Comparison of ENCODE assay signal across 20 cellular contexts in the genomic region with DNA sequence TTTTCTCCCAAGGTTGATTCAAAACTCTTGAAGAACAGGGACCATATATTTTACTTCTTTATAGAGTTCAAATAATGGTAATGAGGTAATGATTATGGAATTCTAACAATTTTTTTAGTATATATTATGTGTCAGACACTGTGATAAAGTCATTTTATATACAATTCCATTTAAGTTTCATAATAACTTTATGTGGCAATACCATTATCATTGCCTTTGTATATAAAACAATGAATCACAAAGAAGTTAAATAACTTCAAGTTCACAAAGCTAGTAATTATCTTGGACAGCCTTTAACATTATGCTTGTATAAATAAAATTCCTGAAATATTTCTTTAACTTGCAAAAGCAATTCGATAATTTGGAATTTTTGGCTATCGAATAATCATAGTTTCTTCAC. TPM values are rescaled to one million over a fixed set of nuclear protein-coding genes. Genes with fewer than 3 reads are reported as not detected.
DNase-seq lines count a peak whose midpoint lies in the region; ATAC-seq and TF ChIP-seq lines count a peak whose summit lies in the region.
"Had no signal": no experiment of that assay in that cellular context is flagged by ENCODE, and none has a peak within 500 bp of the region (broad histone marks: within the 10 kb centered on the region; RNA-seq: fewer than 3 reads in every experiment).

No MANE protein-coding gene starts in this region.

- no peaks in the 10 kb centered on the region for H3K9me2 ChIP-seq in PC-3 (replicated peaks; ENCODE audit: low read length)

- H3K27ac Mint-ChIP-seq in MCF 10A (ENCODE audit: low read depth, unreplicated experiment) (no peak overlapping the region), neural progenitor cell (no peak overlapping the region)
- H3K27ac Mint-ChIP-seq in activated CD4-positive, alpha-beta T cell treated with anti-CD3 and anti-CD28 coated beads, Interleukin-2, amount 10 ng/mL, durations not matched to agents 24 days and 14 days, result no peak overlapping the region
- H3K27ac Mint-ChIP-seq: CD14-positive monocyte; CD8-positive, alpha-beta T cell had no signal

- H3K9me3 Mint-ChIP-seq in MCF 10A (ENCODE audit: unreplicated experiment), result peaks cover 11% of the 10 kb centered on the region
- H3K9me3 Mint-ChIP-seq in neural progenitor cell, result no peaks in the 10 kb centered on the region
- no peaks in the 10 kb centered on the region for H3K9me3 Mint-ChIP-seq in activated CD4-positive, alpha-beta T cell treated with anti-CD3 and anti-CD28 coated beads, Interleukin-2, amount 10 ng/mL, durations not matched to agents 24 days and 14 days

- H3F3A ChIP-seq in PC-3 (ENCODE audit: low read length, unreplicated experiment) (no peaks in the 10 kb centered on the region), neural progenitor cell (ENCODE audit: low read depth) (no peaks in the 10 kb centered on the region)

- no peak for TF ChIP-seq POLR2A in breast epithelium (IDR thresholded peaks at IDR 0.05)

- H3K4me1 ChIP-seq in breast epithelium, result no peaks in the 10 kb centered on the region
- peaks cover 14% of the 10 kb centered on the region for H3K4me1 ChIP-seq in PC-3 (ENCODE audit: insufficient read depth, low read length)
- H3K4me1 ChIP-seq in fibroblast of lung (ENCODE audit: control insufficient read depth, extremely low read depth, insufficient read depth, low read length), result no peaks in the 10 kb centered on the region
- no peaks in the 10 kb centered on the region for H3K4me1 ChIP-seq in neural progenitor cell

- H3K36me3 Mint-ChIP-seq in MCF 10A (ENCODE audit: insufficient read depth, unreplicated experiment) (no peaks in the 10 kb centered on the region), neural progenitor cell (no peaks in the 10 kb centered on the region)
- no peaks in the 10 kb centered on the region for H3K36me3 Mint-ChIP-seq in activated CD4-positive, alpha-beta T cell treated with anti-CD3 and anti-CD28 coated beads, Interleukin-2, amount 10 ng/mL, durations not matched to agents 24 days and 14 days (ENCODE audit: low read depth)
- H3K36me3 Mint-ChIP-seq: CD14-positive monocyte; CD8-positive, alpha-beta T cell had no signal

- BruUV-seq in MCF 10A (replicated peaks; lab: Mats Ljungman, UMichigan), result no TSS peak
- BruUV-seq in PC-3 (replicated peaks; lab: Mats Ljungman, UMichigan), result no TSS peak

- H3K9me3 ChIP-seq in breast epithelium (no peaks in the 10 kb centered on the region), PC-3 (ENCODE audit: low read length) (no peaks in the 10 kb centered on the region), fibroblast of lung (ENCODE audit: control insufficient read depth, insufficient read depth, low read depth, low read length) (no peaks in the 10 kb centered on the region), neural progenitor cell (ENCODE audit: low read depth) (no peaks in the 10 kb centered on the region)
- H3K9me3 ChIP-seq: HAP-1 had no signal

- H3K4me3 ChIP-seq in breast epithelium (no peak overlapping the region), PC-3 (ENCODE audit: low read length) (no peak overlapping the region), fibroblast of lung (replicated peaks in 1 of 4; ENCODE audit: control extremely low read depth in 1 of 4, insufficient read depth in 1 of 4, low read depth in 3 of 4, low read length in 4 of 4) (no peak overlapping the region), neural progenitor cell (no peak overlapping the region)
- H3K4me3 ChIP-seq: GM12878, HAP-1 had no signal

- H4K20me1 ChIP-seq in PC-3 (ENCODE audit: low read length) (no peaks in the 10 kb centered on the region), fibroblast of lung (ENCODE audit: control insufficient read depth, extremely low read depth, insufficient read depth, low read length) (no peaks in the 10 kb centered on the region), neural progenitor cell (ENCODE audit: low read depth) (no peaks in the 10 kb centered on the region)

- TF ChIP-seq CTCF in MCF 10A (IDR thresholded peaks at IDR 0.05; ENCODE audit: unreplicated experiment) (no peak), breast epithelium (IDR thresholded peaks at IDR 0.05) (no peak), PC-3 (conservative IDR thresholded peaks at IDR 0.05; ENCODE audit: low read depth, low read length) (no peak), fibroblast of lung (conservative IDR thresholded peaks at IDR 0.05 in 1 of 2, IDR thresholded peaks at IDR 0.05 in 1 of 2; ENCODE audit: low read depth in 1 of 2, low read length in 2 of 2) (no peak), neural progenitor cell (IDR thresholded peaks at IDR 0.05) (no peak)

- intact Hi-C loops in MCF 10A (cut with micrococcal nuclease) (no loop called here), breast epithelium (cut with DNase I; ENCODE audit: low total_unique reads) (no loop called here), PC-3 (cut with micrococcal nuclease) (loop anchor here (10.0 kb wide), 2 partner anchors 519 to 1009 kb away; no protein-coding TSS in a partner anchor)
- intact Hi-C loops in activated CD4-positive, alpha-beta T cell treated with anti-CD3 and anti-CD28 coated beads, Interleukin-2, amount 10 ng/mL, durations not matched to agents 24 days and 14 days (cut with micrococcal nuclease), result no loop called here

- ATAC-seq in PC-3 (peak; percentile 79), GM19395 (IDR thresholded peaks at IDR 0.05; ENCODE audit: unreplicated experiment) (no peak)
- ATAC-seq: CD8-positive, alpha-beta T cell; GM12878 had no signal

- H2AFZ ChIP-seq in PC-3 (ENCODE audit: low read length), result no peak overlapping the region
- no peak overlapping the region for H2AFZ ChIP-seq in fibroblast of lung (ENCODE audit: low read length)
- no peak overlapping the region for H2AFZ ChIP-seq in neural progenitor cell (replicated peaks)

- H3K36me3 ChIP-seq in breast epithelium (no peaks in the 10 kb centered on the region), PC-3 (ENCODE audit: low read depth, low read length) (no peaks in the 10 kb centered on the region), fibroblast of lung (ENCODE audit: control insufficient read depth, insufficient read depth, low read length) (no peaks in the 10 kb centered on the region), neural progenitor cell (no peaks in the 10 kb centered on the region)
- H3K36me3 ChIP-seq: HAP-1 had no signal

- POLR2A ChIA-PET in MCF 10A (lab: Yijun Ruan, JAX), result no interaction called here
- POLR2A ChIA-PET in PC-3 (lab: Charles Lee; ENCODE audit: unreplicated experiment), result interaction anchor here (0.6 kb wide), 1 partner anchor 519 kb away, joined by 3 read pairs; no protein-coding TSS in a partner anchor

- no peak overlapping the region for H3K27ac ChIP-seq in breast epithelium
- H3K27ac ChIP-seq in PC-3 (ENCODE audit: low read length), result no peak overlapping the region
- no peak overlapping the region for H3K27ac ChIP-seq in fibroblast of lung (ENCODE audit: insufficient read depth, low read length)
- H3K27ac ChIP-seq in neural progenitor cell, result no peak overlapping the region
- H3K27ac ChIP-seq: 22Rv1 had no signal

- H3K79me2 ChIP-seq in PC-3 (ENCODE audit: low read length) (no peaks in the 10 kb centered on the region), fibroblast of lung (ENCODE audit: control insufficient read depth, insufficient read depth, low read length) (no peaks in the 10 kb centered on the region), neural progenitor cell (ENCODE audit: low read depth) (no peaks in the 10 kb centered on the region)

- H3K4me2 ChIP-seq in PC-3 (ENCODE audit: low read length) (peak overlapping the region; percentile 4; the same call in 1 of the 2 replicates), fibroblast of lung (ENCODE audit: extremely low read depth, insufficient read depth, low read length) (no peak overlapping the region), neural progenitor cell (no peak overlapping the region)

- peaks cover 0 to 7% of the 10 kb centered on the region in 2 donors for H3K27me3 ChIP-seq in breast epithelium
- no peaks in the 10 kb centered on the region for H3K27me3 ChIP-seq in PC-3 (ENCODE audit: low read length)
- no peaks in the 10 kb centered on the region for H3K27me3 ChIP-seq in fibroblast of lung (ENCODE audit: control insufficient read depth, insufficient read depth, low read length)
- no peaks in the 10 kb centered on the region for H3K27me3 ChIP-seq in neural progenitor cell

- H3K27me3 Mint-ChIP-seq in MCF 10A (ENCODE audit: insufficient read depth, unreplicated experiment) (no peaks in the 10 kb centered on the region), neural progenitor cell (ENCODE audit: insufficient read depth, low read depth) (no peaks in the 10 kb centered on the region)
- no peaks in the 10 kb centered on the region for H3K27me3 Mint-ChIP-seq in activated CD4-positive, alpha-beta T cell treated with anti-CD3 and anti-CD28 coated beads, Interleukin-2, amount 10 ng/mL, durations not matched to agents 24 days and 14 days

- CTCF ChIA-PET in MCF 10A (lab: Yijun Ruan, JAX), result no interaction called here
- CTCF ChIA-PET in PC-3 (lab: Charles Lee), result no interaction called here

- DNase-seq in MCF 10A (ENCODE audit: unreplicated experiment) (peak; percentile 13), breast epithelium (ENCODE audit: low spot score in 2 of 2) (no peak), PC-3 (peak; percentile 52), fibroblast of lung (ENCODE audit: low read depth in 2 of 2) (peak; percentile 2 to 23), neural progenitor cell (ENCODE audit: low spot score) (no peak)
- no peak for DNase-seq in activated CD4-positive, alpha-beta T cell treated with anti-CD3 and anti-CD28 coated beads, Interleukin-2, amount 50 U/mL, for 1 hour
- no peak for DNase-seq in activated CD4-positive, alpha-beta T cell treated with anti-CD3 and anti-CD28 coated beads, Interleukin-2, amount 10 ng/mL, durations not matched to agents 24 days and 14 days
- DNase-seq: CD8-positive, alpha-beta T cell; COR-L47; DMS153; DMS79 treated with DMSO at 0.1 percent for 48 hours; KBM-7 had no signal

- no peak overlapping the region for H3K4me3 Mint-ChIP-seq in MCF 10A (ENCODE audit: unreplicated experiment)
- H3K4me3 Mint-ChIP-seq in neural progenitor cell, result no peak overlapping the region
- no peak overlapping the region for H3K4me3 Mint-ChIP-seq in activated CD4-positive, alpha-beta T cell treated with anti-CD3 and anti-CD28 coated beads, Interleukin-2, amount 10 ng/mL, durations not matched to agents 24 days and 14 days
- H3K4me3 Mint-ChIP-seq: CD14-positive monocyte; CD8-positive, alpha-beta T cell had no signal

- no peak overlapping the region for H3K9ac ChIP-seq in PC-3 (ENCODE audit: low read length)
- H3K9ac ChIP-seq in fibroblast of lung (ENCODE audit: insufficient read depth, low read length), result no peak overlapping the region
- H3K9ac ChIP-seq in neural progenitor cell, result no peak overlapping the region

- no peaks in the 10 kb centered on the region for H3K4me1 Mint-ChIP-seq in MCF 10A (ENCODE audit: insufficient read depth, unreplicated experiment)
- H3K4me1 Mint-ChIP-seq in neural progenitor cell, result no peaks in the 10 kb centered on the region
- H3K4me1 Mint-ChIP-seq in activated CD4-positive, alpha-beta T cell treated with anti-CD3 and anti-CD28 coated beads, Interleukin-2, amount 10 ng/mL, durations not matched to agents 24 days and 14 days, result no peaks in the 10 kb centered on the region
- H3K4me1 Mint-ChIP-seq: CD14-positive monocyte had no signal

RNA-seq across cellular contexts. Expression of a gene that starts 20.6 kb away (rescaled TPM):
- total RNA-seq in MCF 10A (2022) (not detected in 2 replicates), breast epithelium (not detected), PC-3 (2014; rRNA removed) (not detected in 2 replicates), fibroblast of lung (not detected in 2 replicates), neural progenitor cell (ENCODE audit: low replicate concordance) (not detected in 2 replicates)
- polyA plus RNA-seq in fibroblast of lung, result not detected in 2 replicates
- not detected in 2 replicates for polyA plus RNA-seq in fibroblast of lung (2012)
- not detected in 2 replicates for polyA minus RNA-seq in fibroblast of lung (ENCODE audit: low replicate concordance)
- not detected in 2 replicates for total RNA-seq in activated CD4-positive, alpha-beta T cell treated with anti-CD3 and anti-CD28 coated beads, Interleukin-2, amount 10 ng/mL, durations not matched to agents 24 days and 14 days
- total RNA-seq: A673; CD8-positive, alpha-beta T cell; H1 had no signal
- polyA plus RNA-seq: BJ, CD14-positive monocyte, H1 had no signal

Comparison
In these comparisons a context has a peak if more than half of its experiments do, and no peak if none do; other contexts are left out.
1. DNase-seq: peak in MCF 10A (single experiment), PC-3 (single experiment) and fibroblast of lung (2 of 2); none in breast epithelium (0 of 2), neural progenitor cell (single experiment), activated CD4-positive, alpha-beta T cell treated with anti-CD3 and anti-CD28 coated beads, Interleukin-2, amount 50 U/mL, for 1 hour (single experiment) and activated CD4-positive, alpha-beta T cell treated with anti-CD3 and anti-CD28 coated beads, Interleukin-2, amount 10 ng/mL, durations not matched to agents 24 days and 14 days (single experiment).